Comparison of ENCODE assay signal across 15 cellular contexts in genomic region chr14:54767139-54767431, GRCh38.
"Had no signal": no experiment of that assay in that cellular context is flagged by ENCODE, and none has a peak within 500 bp of the region (broad histone marks: within the 10 kb centered on the region; RNA-seq: fewer than 3 reads in every experiment).

No MANE protein-coding gene starts in this region.

- H3K36me3 Mint-ChIP-seq: naive thymus-derived CD8-positive, alpha-beta T cell had no signal

- H3K9me3 Mint-ChIP-seq: effector memory CD8-positive, alpha-beta T cell; naive thymus-derived CD8-positive, alpha-beta T cell had no signal

- DNase-seq: activated gamma-delta T cell; central memory CD4-positive, alpha-beta T cell; cortex of kidney; effector memory CD8-positive, alpha-beta T cell; hypothalamus; kidney glomerular epithelial cell; mucosa of descending colon; naive thymus-derived CD8-positive, alpha-beta T cell; occipital lobe; psoas muscle; substantia nigra; T1000 had no signal

- H3K27ac ChIP-seq: epithelial cell of prostate, RWPE1 had no signal

- H3K4me3 Mint-ChIP-seq: effector memory CD8-positive, alpha-beta T cell; naive thymus-derived CD8-positive, alpha-beta T cell had no signal

- ATAC-seq: effector memory CD8-positive, alpha-beta T cell; mucosa of descending colon; naive thymus-derived CD8-positive, alpha-beta T cell; psoas muscle had no signal

- H3K27ac Mint-ChIP-seq: effector memory CD8-positive, alpha-beta T cell; naive thymus-derived CD8-positive, alpha-beta T cell had no signal

- H3K4me3 ChIP-seq: lung, mucosa of descending colon, psoas muscle had no signal

- H3K9me3 ChIP-seq: mucosa of descending colon, psoas muscle had no signal

- H3K4me1 Mint-ChIP-seq: naive thymus-derived CD8-positive, alpha-beta T cell had no signal
